In genomic region chr12:1922985-1923384, GRCh38 we compare ENCODE assay signal across 24 cellular contexts. TPM values are rescaled to one million over a fixed set of nuclear protein-coding genes. Genes with fewer than 3 reads are reported as not detected.
DNase-seq lines count a peak whose midpoint lies in the region; ATAC-seq and TF ChIP-seq lines count a peak whose summit lies in the region.
"Had no signal": no experiment of that assay in that cellular context is flagged by ENCODE, and none has a peak within 500 bp of the region (broad histone marks: within the 10 kb centered on the region; RNA-seq: fewer than 3 reads in every experiment).

No MANE protein-coding gene starts in this region.

- peak overlapping the region; percentile 78 to 96 (median 85) for H3K4me2 ChIP-seq in BLaER1 treated with 17β-estradiol and CSF1 and Interleukin-3, amounts not matched to agents 10 nM and 100 nM
- no peak overlapping the region for H3K4me2 ChIP-seq in H9 (ENCODE audit: insufficient read depth, insufficient read length, low read length)

- no peak overlapping the region for H2BK5ac ChIP-seq in H9 (ENCODE audit: insufficient read length, low read length)

- DNase-seq in H9, result peak; percentile 25
- DNase-seq in hepatic stellate cell (ENCODE audit: low spot score), result peak; percentile 2
- peak; percentile 66 for DNase-seq in spleen
- DNase-seq in NCI-H2029 (lab: John Stamatoyannopoulos, UW), result no peak
- no peak for DNase-seq in NCI-H345 treated with DMSO at 0.1 percent for 48 hours (lab: John Stamatoyannopoulos, UW; ENCODE audit: unreplicated experiment)
- DNase-seq: activated CD4-positive, CD25-positive, alpha-beta regulatory T cell treated with anti-CD3 and anti-CD28 coated beads, Interleukin-2, amount 50 U/mL, for 72 hours; CD4-positive, alpha-beta T cell; DMS 273 treated with DMSO at 0.1 percent for 48 hours; glutamatergic neuron; HFFc6; KG1; mesenchymal stem cell; MM.1S; NCI-H1436 treated with DMSO at 0.1 percent for 48 hours; NCI-H526 treated with DMSO at 0.1 percent for 48 hours; nucleus accumbens; psoas muscle; substantia nigra had no signal

- H4K20me1 ChIP-seq in BLaER1 treated with 17β-estradiol and CSF1 and Interleukin-3, amounts not matched to agents 10 nM and 100 nM, result no peaks in the 10 kb centered on the region
- H4K20me1 ChIP-seq in H9 (ENCODE audit: control insufficient read depth, insufficient read depth, insufficient read length), result no peaks in the 10 kb centered on the region

- no peak overlapping the region for H2BK15ac ChIP-seq in H9 (ENCODE audit: low read depth, low read length)

- H3K9me3 ChIP-seq in BLaER1 treated with 17β-estradiol and CSF1 and Interleukin-3, amounts not matched to agents 10 nM and 100 nM (replicated peaks in 1 of 11), result no peaks in the 10 kb centered on the region
- H3K9me3 ChIP-seq in H9 (ENCODE audit: control insufficient read depth, low read depth, low read length) (no peaks in the 10 kb centered on the region), spleen (no peaks in the 10 kb centered on the region)
- H3K9me3 ChIP-seq: psoas muscle had no signal

- H3T11ph ChIP-seq in H9 (ENCODE audit: low read length), result no peak overlapping the region

- H4K8ac ChIP-seq in H9 (replicated peaks; ENCODE audit: insufficient read length, low read depth, low read length), result no peak overlapping the region

- no peak overlapping the region for H2AFZ ChIP-seq in H9 (ENCODE audit: low read length)

- H3K14ac ChIP-seq in H9 (ENCODE audit: insufficient read depth, low read length), result no peak overlapping the region; the same call in 1 of the 2 replicates

- peak overlapping the region in 7 of 11 experiments; percentile 1 to 70 (median 62); a peak in 11 of 22 replicates for H3K27ac ChIP-seq in BLaER1 treated with 17β-estradiol and CSF1 and Interleukin-3, amounts not matched to agents 10 nM and 100 nM
- no peak overlapping the region for H3K27ac ChIP-seq in H9 (ENCODE audit: insufficient read length, low read depth, low read length)
- H3K27ac ChIP-seq in spleen, result peak overlapping the region in 1 of 8 donors; percentile 9
- H3K27ac ChIP-seq: dorsolateral prefrontal cortex, psoas muscle had no signal

- no peak overlapping the region; a peak in 1 of 5 replicates for H3K4me3 Mint-ChIP-seq in H9
- H3K4me3 Mint-ChIP-seq: activated naive CD8-positive, alpha-beta T cell; CD4-positive, alpha-beta T cell; central memory CD8-positive, alpha-beta T cell; HFFc6; T-cell had no signal

- H4K5ac ChIP-seq in H9 (ENCODE audit: insufficient read length, low read depth, low read length), result no peak overlapping the region

- peaks cover 7 to 15% of the 10 kb centered on the region in 2 experiments for H3K4me1 Mint-ChIP-seq in H9

- no peak overlapping the region for H4K91ac ChIP-seq in H9 (ENCODE audit: insufficient read length, low read depth, low read length)

- H3K9me3 Mint-ChIP-seq in H9, result no peaks in the 10 kb centered on the region
- H3K9me3 Mint-ChIP-seq: CD4-positive, alpha-beta T cell; central memory CD8-positive, alpha-beta T cell; HFFc6; T-cell had no signal

- no peaks in the 10 kb centered on the region for H3K36me3 ChIP-seq in BLaER1 treated with 17β-estradiol and CSF1 and Interleukin-3, amounts not matched to agents 10 nM and 100 nM
- no peaks in the 10 kb centered on the region for H3K36me3 ChIP-seq in spleen

- peak overlapping the region in 1 of 3 experiments; percentile 25; a peak in 1 of 7 replicates for H3K27ac Mint-ChIP-seq in H9
- H3K27ac Mint-ChIP-seq: activated naive CD8-positive, alpha-beta T cell; CD4-positive, alpha-beta T cell; HFFc6; T-cell had no signal

- no peaks in the 10 kb centered on the region for H3K27me3 ChIP-seq in BLaER1 treated with 17β-estradiol and CSF1 and Interleukin-3, amounts not matched to agents 10 nM and 100 nM
- H3K27me3 ChIP-seq in H9 (ENCODE audit: insufficient read depth, low read length) (no peaks in the 10 kb centered on the region), spleen (replicated peaks in 1 of 7) (peaks cover 0 to 17% (median 3%) of the 10 kb centered on the region in 7 donors)
- H3K27me3 ChIP-seq: dorsolateral prefrontal cortex had no signal

- no peak overlapping the region for H3K23ac ChIP-seq in H9 (ENCODE audit: insufficient read length, low read depth, low read length)

- H2BK12ac ChIP-seq in H9 (ENCODE audit: insufficient read length, low read depth, low read length), result no peak overlapping the region

- H3K4ac ChIP-seq in H9 (ENCODE audit: low read depth, low read length), result no peak overlapping the region

- no CpG with 5 or more reads among the region's 12 CpGs for WGBS in H9 (ENCODE audit: extremely low coverage, insufficient read length, low lambda C conversion rate)
- 85 to 92% (median 87%) methylated on average over 12 of the region's 12 CpGs for WGBS in spleen, 5 donors

- no peak overlapping the region for H2AK5ac ChIP-seq in H9 (ENCODE audit: insufficient read length, low read length)

- no peak overlapping the region for H3K56ac ChIP-seq in H9 (ENCODE audit: insufficient read length, low read depth, low read length)

- no peaks in the 10 kb centered on the region; a peak in 1 of 7 replicates for H3K36me3 Mint-ChIP-seq in H9 (ENCODE audit: insufficient read depth in 1 of 3, low read depth in 3 of 3)
- H3K36me3 Mint-ChIP-seq: activated naive CD8-positive, alpha-beta T cell; T-cell had no signal

- no peak overlapping the region for H3K18ac ChIP-seq in H9 (ENCODE audit: insufficient read length, low read depth, low read length)

- no peaks in the 10 kb centered on the region for H3K23me2 ChIP-seq in H9 (ENCODE audit: insufficient read length, low read depth, low read length, poor library complexity, severe bottlenecking)

- H3K79me2 ChIP-seq in H9 (ENCODE audit: insufficient read depth, low read length), result no peaks in the 10 kb centered on the region

- H2BK20ac ChIP-seq in H9 (ENCODE audit: low read depth, low read length, poor library complexity, severe bottlenecking), result no peak overlapping the region

- no peak for ATAC-seq in HG03457 (IDR thresholded peaks at IDR 0.05; ENCODE audit: unreplicated experiment)
- ATAC-seq: psoas muscle, T-cell had no signal

- intact Hi-C loops in spleen (cut with DNase I; ENCODE audit: low total_unique reads), result no loop called here

- H3K79me1 ChIP-seq in H9 (ENCODE audit: insufficient read depth, low read depth, low read length, poor library complexity, severe bottlenecking), result no peaks in the 10 kb centered on the region

- peak overlapping the region in 3 of 10 experiments; percentile 19 to 63 (median 41); a peak in 2 of 20 replicates for H3K4me3 ChIP-seq in BLaER1 treated with 17β-estradiol and CSF1 and Interleukin-3, amounts not matched to agents 10 nM and 100 nM
- no peak overlapping the region for H3K4me3 ChIP-seq in spleen
- H3K4me3 ChIP-seq: dorsolateral prefrontal cortex, psoas muscle had no signal

- TF ChIP-seq POLR2A in spleen (IDR thresholded peaks at IDR 0.05), result no peak

- peaks cover 69 to 97% (median 96%) of the 10 kb centered on the region in 10 experiments for H3K4me1 ChIP-seq in BLaER1 treated with 17β-estradiol and CSF1 and Interleukin-3, amounts not matched to agents 10 nM and 100 nM
- H3K4me1 ChIP-seq in H9 (ENCODE audit: insufficient read depth, low read length) (no peaks in the 10 kb centered on the region), spleen (peaks cover 0 to 73% (median 25%) of the 10 kb centered on the region in 6 donors)

- peaks cover 1% of the 10 kb centered on the region for H3K27me3 Mint-ChIP-seq in H9 (ENCODE audit: low read depth)

- H3K9ac ChIP-seq in BLaER1 treated with 17β-estradiol and CSF1 and Interleukin-3, amounts not matched to agents 10 nM and 100 nM, result peak overlapping the region in 7 of 11 experiments; percentile 53 to 65 (median 62); a peak in 10 of 22 replicates
- H3K9ac ChIP-seq in H9 (ENCODE audit: extremely low read depth, insufficient read length, low read length), result no peak overlapping the region

- no peak overlapping the region for H2BK120ac ChIP-seq in H9 (ENCODE audit: low read depth, low read length, poor library complexity, severe bottlenecking)

- TF ChIP-seq CTCF in H9 (conservative IDR thresholded peaks at IDR 0.05) (no peak), spleen (IDR thresholded peaks at IDR 0.05 in 8 of 11, conservative IDR thresholded peaks at IDR 0.05 in 3 of 11) (no peak)

RNA-seq across cellular contexts. Expression of gene CACNA2D4, which starts 4.5 kb away (rescaled TPM):
- 0.61 and 0.79 TPM in 2 replicates for total RNA-seq in H9 (2021)
- total RNA-seq in spleen, result 10 to 100 TPM in 3 of 7 donors, 1 to 10 TPM in 4; 3.3 to 11.8 (median 10.0) TPM
- polyA plus RNA-seq in spleen, result 1 to 10 TPM; 3.4 to 5.0 (median 4.9) TPM

Comparison
In these comparisons a context has a peak if more than half of its experiments do, and no peak if none do; other contexts are left out.
1. DNase-seq: peak in H9 (single experiment), hepatic stellate cell (single experiment) and spleen (single experiment); none in NCI-H2029 (single experiment) and NCI-H345 treated with DMSO at 0.1 percent for 48 hours (single experiment).